12 cellular contexts compared by ENCODE assay signal in genomic region chr15:90647326-90647725, GRCh38.
"Had no signal": no experiment of that assay in that cellular context is flagged by ENCODE, and none has a peak within 500 bp of the region (broad histone marks: within the 10 kb centered on the region; RNA-seq: fewer than 3 reads in every experiment).

No MANE protein-coding gene starts in this region.

- H3K27me3 Mint-ChIP-seq: stimulated activated naive CD8-positive, alpha-beta T cell treated with anti-CD3 and anti-CD28 coated beads, Interleukin-15, Interleukin-2, amounts not matched to agents 100 ng/mL and 50 ng/mL, for 24 hours; T-cell had no signal

- H3K4me3 Mint-ChIP-seq: WTC11 had no signal

- H3K9me3 Mint-ChIP-seq: nephron; stimulated activated naive CD8-positive, alpha-beta T cell treated with anti-CD3 and anti-CD28 coated beads, Interleukin-15, Interleukin-2, amounts not matched to agents 100 ng/mL and 50 ng/mL, for 24 hours; T-cell had no signal

- H3K27me3 ChIP-seq: left lung, upper lobe of left lung had no signal

- H3K4me3 ChIP-seq: left lung, prostate gland, upper lobe of left lung had no signal

- H3K4me1 ChIP-seq: prostate gland had no signal

- H3K9me3 ChIP-seq: left lung, prostate gland, upper lobe of left lung had no signal

- DNase-seq: foreskin melanocyte, islet precursor cell, left lung, occipital lobe had no signal

- H3K27ac Mint-ChIP-seq: WTC11 had no signal

- FAIRE-seq: astrocyte, endometrium had no signal
